1 cellular context compared by ENCODE assay signal in the genomic region with DNA sequence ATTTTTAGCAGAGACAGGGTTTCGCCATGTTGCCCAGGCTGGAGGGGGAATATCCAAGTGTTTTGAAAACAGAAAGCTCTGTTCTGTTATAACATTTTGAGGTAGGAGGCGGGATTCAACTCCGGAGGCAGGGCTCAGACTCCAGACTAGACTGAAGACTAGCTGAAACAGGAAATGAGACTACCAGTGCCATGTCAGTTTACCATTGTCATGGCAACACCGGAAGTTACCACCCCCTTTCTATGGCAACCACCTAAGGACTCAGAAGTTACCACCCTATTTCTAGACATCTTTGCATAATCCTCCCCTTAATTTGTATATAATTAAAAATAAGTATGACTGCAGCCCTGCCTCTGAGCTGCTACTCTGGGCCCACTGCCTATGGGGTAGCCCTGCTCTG.
TF ChIP-seq lines count a peak whose summit lies in the region.

No MANE protein-coding gene starts in this region.

TF ChIP-seq in WTC11, 78 proteins besides CTCF, POLR2A, EP300 and RAD21 (continued from another document):
- TF ChIP-seq, protein P1, sequence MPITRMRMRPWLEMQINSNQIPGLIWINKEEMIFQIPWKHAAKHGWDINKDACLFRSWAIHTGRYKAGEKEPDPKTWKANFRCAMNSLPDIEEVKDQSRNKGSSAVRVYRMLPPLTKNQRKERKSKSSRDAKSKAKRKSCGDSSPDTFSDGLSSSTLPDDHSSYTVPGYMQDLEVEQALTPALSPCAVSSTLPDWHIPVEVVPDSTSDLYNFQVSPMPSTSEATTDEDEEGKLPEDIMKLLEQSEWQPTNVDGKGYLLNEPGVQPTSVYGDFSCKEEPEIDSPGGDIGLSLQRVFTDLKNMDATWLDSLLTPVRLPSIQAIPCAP (CRISPR knock-in tag; IDR thresholded peaks at IDR 0.05) = no peak
- TF ChIP-seq NFE2L1 (CRISPR knock-in tag; IDR thresholded peaks at IDR 0.05) (no peak), MYBL2 (CRISPR knock-in tag; IDR thresholded peaks at IDR 0.05) (no peak), ZNF671 (CRISPR knock-in tag; IDR thresholded peaks at IDR 0.05) (no peak), ZNF219 (CRISPR knock-in tag; IDR thresholded peaks at IDR 0.05; ENCODE audit: borderline replicate concordance) (no peak), SOX15 (CRISPR knock-in tag; IDR thresholded peaks at IDR 0.05) (no peak), SP1 (CRISPR knock-in tag; conservative IDR thresholded peaks at IDR 0.05) (no peak), CREB1 (CRISPR knock-in tag; IDR thresholded peaks at IDR 0.05) (no peak)
- TF ChIP-seq, protein P2, sequence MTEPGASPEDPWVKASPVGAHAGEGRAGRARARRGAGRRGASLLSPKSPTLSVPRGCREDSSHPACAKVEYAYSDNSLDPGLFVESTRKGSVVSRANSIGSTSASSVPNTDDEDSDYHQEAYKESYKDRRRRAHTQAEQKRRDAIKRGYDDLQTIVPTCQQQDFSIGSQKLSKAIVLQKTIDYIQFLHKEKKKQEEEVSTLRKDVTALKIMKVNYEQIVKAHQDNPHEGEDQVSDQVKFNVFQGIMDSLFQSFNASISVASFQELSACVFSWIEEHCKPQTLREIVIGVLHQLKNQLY (CRISPR knock-in tag; IDR thresholded peaks at IDR 0.05) = no peak
- TF ChIP-seq, protein P3, sequence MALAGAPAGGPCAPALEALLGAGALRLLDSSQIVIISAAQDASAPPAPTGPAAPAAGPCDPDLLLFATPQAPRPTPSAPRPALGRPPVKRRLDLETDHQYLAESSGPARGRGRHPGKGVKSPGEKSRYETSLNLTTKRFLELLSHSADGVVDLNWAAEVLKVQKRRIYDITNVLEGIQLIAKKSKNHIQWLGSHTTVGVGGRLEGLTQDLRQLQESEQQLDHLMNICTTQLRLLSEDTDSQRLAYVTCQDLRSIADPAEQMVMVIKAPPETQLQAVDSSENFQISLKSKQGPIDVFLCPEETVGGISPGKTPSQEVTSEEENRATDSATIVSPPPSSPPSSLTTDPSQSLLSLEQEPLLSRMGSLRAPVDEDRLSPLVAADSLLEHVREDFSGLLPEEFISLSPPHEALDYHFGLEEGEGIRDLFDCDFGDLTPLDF (CRISPR knock-in tag; IDR thresholded peaks at IDR 0.05) = no peak
- TF ChIP-seq, protein P4, sequence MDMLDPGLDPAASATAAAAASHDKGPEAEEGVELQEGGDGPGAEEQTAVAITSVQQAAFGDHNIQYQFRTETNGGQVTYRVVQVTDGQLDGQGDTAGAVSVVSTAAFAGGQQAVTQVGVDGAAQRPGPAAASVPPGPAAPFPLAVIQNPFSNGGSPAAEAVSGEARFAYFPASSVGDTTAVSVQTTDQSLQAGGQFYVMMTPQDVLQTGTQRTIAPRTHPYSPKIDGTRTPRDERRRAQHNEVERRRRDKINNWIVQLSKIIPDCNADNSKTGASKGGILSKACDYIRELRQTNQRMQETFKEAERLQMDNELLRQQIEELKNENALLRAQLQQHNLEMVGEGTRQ (CRISPR knock-in tag; IDR thresholded peaks at IDR 0.05) = no peak
- TF ChIP-seq, protein P5, sequence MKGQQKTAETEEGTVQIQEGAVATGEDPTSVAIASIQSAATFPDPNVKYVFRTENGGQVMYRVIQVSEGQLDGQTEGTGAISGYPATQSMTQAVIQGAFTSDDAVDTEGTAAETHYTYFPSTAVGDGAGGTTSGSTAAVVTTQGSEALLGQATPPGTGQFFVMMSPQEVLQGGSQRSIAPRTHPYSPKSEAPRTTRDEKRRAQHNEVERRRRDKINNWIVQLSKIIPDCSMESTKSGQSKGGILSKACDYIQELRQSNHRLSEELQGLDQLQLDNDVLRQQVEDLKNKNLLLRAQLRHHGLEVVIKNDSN (CRISPR knock-in tag; IDR thresholded peaks at IDR 0.05) = no peak
TF ChIP-seq in WTC11: peak in this region for 0.
